ENCODE assay signal across 8 cellular contexts in genomic region chr19:40443930-40444180, GRCh38. TPM values are rescaled to one million over a fixed set of nuclear protein-coding genes. Genes with fewer than 3 reads are reported as not detected.
DNase-seq lines count a peak whose midpoint lies in the region; ATAC-seq lines count a peak whose summit lies in the region.

No MANE protein-coding gene starts in this region.

- H3K4me1 ChIP-seq in ES-I3 (ENCODE audit: insufficient read depth, low read length) (peaks cover 15% of the 10 kb centered on the region), iPS DF 6.9 (ENCODE audit: control insufficient read depth, insufficient read depth, low read length) (peaks cover 2% of the 10 kb centered on the region; the same call in 1 of the 2 replicates)

- peak overlapping the region; percentile 96 for H3K4me3 Mint-ChIP-seq in stimulated activated effector memory CD8-positive, alpha-beta T cell treated with anti-CD3 and anti-CD28 coated beads, Interleukin-12 subunit alpha, Interleukin-12 subunit beta, amount 100 ng/mL, for 72 hours

- peaks cover 16% of the 10 kb centered on the region; the same call in 1 of the 2 replicates for H3K36me3 ChIP-seq in ES-I3 (ENCODE audit: insufficient read depth, low read length)
- peaks cover 9% of the 10 kb centered on the region for H3K36me3 ChIP-seq in iPS DF 6.9 (ENCODE audit: control insufficient read depth, insufficient read depth, low read length)

- no CpG with 5 or more reads among the region's 9 CpGs for WGBS in iPS DF 6.9 (ENCODE audit: insufficient coverage, insufficient read length)

- peaks cover 12 to 15% of the 10 kb centered on the region in 2 donors for H3K36me3 Mint-ChIP-seq in activated naive CD4-positive, alpha-beta T cell treated with anti-CD3 and anti-CD28 coated beads, Interleukin-2, amount 50 U/mL, for 72 hours
- H3K36me3 Mint-ChIP-seq in stimulated activated effector memory CD8-positive, alpha-beta T cell treated with anti-CD3 and anti-CD28 coated beads, Interleukin-12 subunit alpha, Interleukin-12 subunit beta, amount 100 ng/mL, for 72 hours: peaks cover 58% of the 10 kb centered on the region

- H3K27ac ChIP-seq in iPS DF 6.9 (ENCODE audit: low read length): no peak overlapping the region

- peak overlapping the region; percentile 99 for H3K9ac ChIP-seq in ES-I3 (ENCODE audit: low read depth, low read length)

- H3K9me3 Mint-ChIP-seq in activated naive CD4-positive, alpha-beta T cell treated with anti-CD3 and anti-CD28 coated beads, Interleukin-2, amount 50 U/mL, for 72 hours: no peaks in the 10 kb centered on the region
- no peaks in the 10 kb centered on the region for H3K9me3 Mint-ChIP-seq in stimulated activated effector memory CD8-positive, alpha-beta T cell treated with anti-CD3 and anti-CD28 coated beads, Interleukin-12 subunit alpha, Interleukin-12 subunit beta, amount 100 ng/mL, for 72 hours

- peak overlapping the region; percentile 92 for H3K4me3 ChIP-seq in iPS DF 6.9 (ENCODE audit: low read length)

- H3K27ac Mint-ChIP-seq in activated naive CD4-positive, alpha-beta T cell treated with anti-CD3 and anti-CD28 coated beads, Interleukin-2, amount 50 U/mL, for 72 hours: peak overlapping the region; percentile 89 to 98
- peak overlapping the region; percentile 92 for H3K27ac Mint-ChIP-seq in stimulated activated effector memory CD8-positive, alpha-beta T cell treated with anti-CD3 and anti-CD28 coated beads, Interleukin-12 subunit alpha, Interleukin-12 subunit beta, amount 100 ng/mL, for 72 hours

- DNase-seq in activated naive CD4-positive, alpha-beta T cell treated with anti-CD3 and anti-CD28 coated beads, Interleukin-2, amount 50 U/mL, for 72 hours (ENCODE audit: low spot score in 2 of 2): no peak
- DNase-seq in iPS DF 6.9 (ENCODE audit: low read depth, low spot score) (no peak), SK-N-DZ (ENCODE audit: low spot score) (no peak), NCI-H748 (lab: John Stamatoyannopoulos, UW; ENCODE audit: unreplicated experiment) (no peak), posterior vena cava (ENCODE audit: low spot score) (no peak)
- DNase-seq in stimulated activated effector memory CD8-positive, alpha-beta T cell treated with anti-CD3 and anti-CD28 coated beads, Interleukin-12 subunit alpha, Interleukin-12 subunit beta, amount 100 ng/mL, for 72 hours (ENCODE audit: low spot score in 2 of 2): no peak

- peaks cover 32% of the 10 kb centered on the region for H3K4me1 Mint-ChIP-seq in stimulated activated effector memory CD8-positive, alpha-beta T cell treated with anti-CD3 and anti-CD28 coated beads, Interleukin-12 subunit alpha, Interleukin-12 subunit beta, amount 100 ng/mL, for 72 hours

- no peaks in the 10 kb centered on the region for H3K27me3 ChIP-seq in iPS DF 6.9 (ENCODE audit: control insufficient read depth, insufficient read depth, low read length)

- H3K9me3 ChIP-seq in ES-I3 (ENCODE audit: control insufficient read depth, insufficient read depth, low read length) (no peaks in the 10 kb centered on the region), iPS DF 6.9 (ENCODE audit: control insufficient read depth, insufficient read depth, low read length) (no peaks in the 10 kb centered on the region)

- ATAC-seq in HG03521 (IDR thresholded peaks at IDR 0.05; ENCODE audit: unreplicated experiment): peak; percentile 4
- ATAC-seq in activated naive CD4-positive, alpha-beta T cell treated with anti-CD3 and anti-CD28 coated beads, Interleukin-2, amount 50 U/mL, for 72 hours: peak; percentile 7 to 34
- ATAC-seq in stimulated activated effector memory CD8-positive, alpha-beta T cell treated with anti-CD3 and anti-CD28 coated beads, Interleukin-12 subunit alpha, Interleukin-12 subunit beta, amount 100 ng/mL, for 72 hours: peak; percentile 0

- intact Hi-C loops in posterior vena cava (cut with DNase I): loop anchor here in 1 of 2 donors (10.0 kb wide), 1 partner anchor 99 kb away; the partner anchor contains the start of genes C19orf47 and PLD3

RNA-seq across cellular contexts. Expression of gene SERTAD3, which starts 0.3 kb away (rescaled TPM):
- 10 to 100 TPM; 14.3 to 23.4 TPM for total RNA-seq in activated naive CD4-positive, alpha-beta T cell treated with anti-CD3 and anti-CD28 coated beads, Interleukin-2, amount 50 U/mL, for 72 hours
- polyA plus RNA-seq in SK-N-DZ (2014; cell fraction: cytosol; rRNA removed): 8.1 and 11.7 TPM in 2 replicates
- 6.2 and 7.0 TPM in 2 replicates for polyA plus RNA-seq in SK-N-DZ (2014; cell fraction: nucleus; rRNA removed)
- 10 to 100 TPM; 33.8 to 48.6 TPM for total RNA-seq in posterior vena cava

RNA-seq across cellular contexts. Expression of gene SERTAD1, which starts 18.1 kb away (rescaled TPM):
- 10 to 100 TPM; 13.8 to 17.9 TPM for total RNA-seq in activated naive CD4-positive, alpha-beta T cell treated with anti-CD3 and anti-CD28 coated beads, Interleukin-2, amount 50 U/mL, for 72 hours
- polyA plus RNA-seq in SK-N-DZ (2014; cell fraction: cytosol; rRNA removed): 1.9 and 2.7 TPM in 2 replicates
- polyA plus RNA-seq in SK-N-DZ (2014; cell fraction: nucleus; rRNA removed): 1.9 TPM in 2 replicates
- total RNA-seq in posterior vena cava: 10 to 100 TPM; 12.2 to 16.2 TPM

RNA-seq across cellular contexts. Expression of gene BLVRB, which starts 21.7 kb away (rescaled TPM):
- 10 to 100 TPM; 39.7 to 52.2 TPM for total RNA-seq in activated naive CD4-positive, alpha-beta T cell treated with anti-CD3 and anti-CD28 coated beads, Interleukin-2, amount 50 U/mL, for 72 hours
- polyA plus RNA-seq in SK-N-DZ (2014; cell fraction: cytosol; rRNA removed): 3.9 and 5.3 TPM in 2 replicates
- 0.85 and 1.4 TPM in 2 replicates for polyA plus RNA-seq in SK-N-DZ (2014; cell fraction: nucleus; rRNA removed)
- total RNA-seq in posterior vena cava: 10 to 100 TPM; 77.4 to 88.1 TPM

RNA-seq across cellular contexts. Expression of gene SPTBN4, which starts 22.9 kb away (rescaled TPM):
- total RNA-seq in activated naive CD4-positive, alpha-beta T cell treated with anti-CD3 and anti-CD28 coated beads, Interleukin-2, amount 50 U/mL, for 72 hours: 1 to 10 TPM; 3.7 to 4.2 TPM
- 10.5 and 15.3 TPM in 2 replicates for polyA plus RNA-seq in SK-N-DZ (2014; cell fraction: cytosol; rRNA removed)
- polyA plus RNA-seq in SK-N-DZ (2014; cell fraction: nucleus; rRNA removed): 13.2 and 13.6 TPM in 2 replicates
- total RNA-seq in posterior vena cava: 1 to 10 TPM; 1.7 to 2.7 TPM

RNA-seq across cellular contexts. Expression of gene PRX, which starts 30.7 kb away (rescaled TPM):
- total RNA-seq in activated naive CD4-positive, alpha-beta T cell treated with anti-CD3 and anti-CD28 coated beads, Interleukin-2, amount 50 U/mL, for 72 hours: 1 to 10 TPM in 1 of 2 donors, under 1 TPM in 1; 0.77 to 1.6 TPM
- 0.74 and 1.4 TPM in 2 replicates for polyA plus RNA-seq in SK-N-DZ (2014; cell fraction: cytosol; rRNA removed)
- 0.31 and 0.55 TPM in 2 replicates for polyA plus RNA-seq in SK-N-DZ (2014; cell fraction: nucleus; rRNA removed)
- total RNA-seq in posterior vena cava: 1 to 10 TPM; 3.4 to 3.5 TPM
